Comparison of ENCODE assay signal across 25 cellular contexts in the genomic region with DNA sequence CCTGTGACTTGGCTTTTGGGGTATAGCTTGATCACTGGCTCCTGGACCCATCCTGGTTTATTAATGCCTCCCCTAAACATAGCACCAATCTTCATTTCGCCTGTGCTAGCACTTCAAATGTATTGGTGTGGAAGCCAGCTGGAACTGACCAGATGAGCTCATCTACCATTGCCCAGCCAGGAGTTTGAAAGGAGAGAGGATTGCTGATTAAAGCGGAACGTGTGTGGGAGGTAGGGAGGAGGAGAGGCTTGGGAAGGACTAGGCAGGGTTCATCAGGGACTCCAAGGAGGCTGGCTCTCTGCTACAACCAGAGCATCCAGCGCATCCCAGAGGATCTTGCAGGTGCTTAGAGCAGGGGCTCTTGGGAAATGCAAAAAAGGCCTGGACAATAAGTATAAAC. TPM values are rescaled to one million over a fixed set of nuclear protein-coding genes. Genes with fewer than 3 reads are reported as not detected.
DNase-seq lines count a peak whose midpoint lies in the region; ATAC-seq and TF ChIP-seq lines count a peak whose summit lies in the region.
"Had no signal": no experiment of that assay in that cellular context is flagged by ENCODE, and none has a peak within 500 bp of the region (broad histone marks: within the 10 kb centered on the region; RNA-seq: fewer than 3 reads in every experiment).

No MANE protein-coding gene starts in this region.

- in situ Hi-C loops in gastrocnemius medialis (cut with MboI; ENCODE audit: low sequenced_read_pairs in 4 of 4) = loop anchor here in 1 of 4 donors (10.0 kb wide), 1 partner anchor 333 kb away; no protein-coding TSS in a partner anchor

- DNase-seq in NCI-H2196 (lab: John Stamatoyannopoulos, UW; ENCODE audit: unreplicated experiment) = peak; percentile 31
- DNase-seq in cardiac fibroblast (ENCODE audit: low read depth in 2 of 2) = peak; percentile 25 to 76
- DNase-seq in kidney tubule cell (ENCODE audit: low spot score) = peak; percentile 40
- DNase-seq in gastrocnemius medialis = peak; percentile 29
- DNase-seq in inferior parietal cortex (ENCODE audit: extremely low spot score) = no peak
- DNase-seq: activated CD8-positive, alpha-beta memory T cell treated with anti-CD3 and anti-CD28 coated beads for 24 hours; AML-193; caudate nucleus; KBM-7; left colon; MV-4-11; NCI-H2081; NCI-H526; occipital lobe; PC-9; stimulated activated CD4-positive, alpha-beta T cell treated with anti-CD3 and anti-CD28 coated beads, Interleukin-4, amount 100 ng/mL, for 24 hours; T-helper 9 cell had no signal

- no peaks in the 10 kb centered on the region for H3K27me3 ChIP-seq in gastrocnemius medialis
- H3K27me3 ChIP-seq: hepatocyte, vagina had no signal

- ATAC-seq in gastrocnemius medialis (peak; percentile 91 to 94), HG03025 (IDR thresholded peaks at IDR 0.05; ENCODE audit: low FRiP score, unreplicated experiment) (no peak), HG02623 (IDR thresholded peaks at IDR 0.05; ENCODE audit: unreplicated experiment) (no peak)
- ATAC-seq: esophagus mucosa, left colon, SK-N-SH treated with all-trans-retinoic acid at 6 μM for 48 hours had no signal

- H3K4me3 ChIP-seq in cardiac fibroblast (replicated peaks in 1 of 2; ENCODE audit: low read depth in 2 of 2, low read length in 2 of 2) = no peak overlapping the region
- H3K4me3 ChIP-seq in gastrocnemius medialis = no peak overlapping the region
- H3K4me3 ChIP-seq: HAP-1, hepatocyte, PC-9, skin epidermis, vagina had no signal

- no peak for TF ChIP-seq POLR2A in gastrocnemius medialis (IDR thresholded peaks at IDR 0.05)

- H3K4me1 ChIP-seq in gastrocnemius medialis = peaks cover 12 to 15% of the 10 kb centered on the region in 2 donors
- H3K4me1 ChIP-seq: HAP-1 had no signal

- TF ChIP-seq CTCF in cardiac fibroblast (IDR thresholded peaks at IDR 0.05; ENCODE audit: low read depth, low read length) = no peak
- no peak for TF ChIP-seq CTCF in gastrocnemius medialis (IDR thresholded peaks at IDR 0.05 in 4 of 5, conservative IDR thresholded peaks at IDR 0.05 in 1 of 5)

- intact Hi-C loops in gastrocnemius medialis (cut with DNase I; ENCODE audit: low total_unique reads) = no loop called here

- H3K27ac ChIP-seq in gastrocnemius medialis = no peak overlapping the region
- H3K27ac ChIP-seq: hepatocyte, PC-9, skin epidermis, vagina had no signal

- H3K36me3 ChIP-seq in gastrocnemius medialis = no peaks in the 10 kb centered on the region
- H3K36me3 ChIP-seq: HAP-1, vagina had no signal

- no peaks in the 10 kb centered on the region for H3K9me3 ChIP-seq in gastrocnemius medialis
- H3K9me3 ChIP-seq: HAP-1, vagina had no signal

RNA-seq across cellular contexts. Expression of a gene that starts 34.4 kb away (rescaled TPM):
- 10 to 100 TPM in 2 of 4 donors, 1 to 10 TPM in 2; 4.6 to 35.3 (median 13.3) TPM for total RNA-seq in gastrocnemius medialis

Comparison
In these comparisons a context has a peak if more than half of its experiments do, and no peak if none do; other contexts are left out.
1. ATAC-seq: peak in gastrocnemius medialis (2 of 2); none in HG03025 (single experiment) and HG02623 (single experiment).